Comparison of ENCODE assay signal across 8 cellular contexts in genomic region chr19:1875265-1875645, GRCh38. TPM values are rescaled to one million over a fixed set of nuclear protein-coding genes. Genes with fewer than 3 reads are reported as not detected.
DNase-seq lines count a peak whose midpoint lies in the region; ATAC-seq, FAIRE-seq and TF ChIP-seq lines count a peak whose summit lies in the region.
"Not testable (repeated sequence)": the region's sequence is repeated elsewhere in the genome, so short reads cannot be mapped to it uniquely, and the experiment has no call there.

No MANE protein-coding gene starts in this region.

- peak overlapping the region; percentile 94 for H3K4me3 ChIP-seq in SJCRH30
- peak overlapping the region; percentile 86 for H3K4me3 ChIP-seq in endocrine pancreas (ENCODE audit: control insufficient read depth, insufficient read depth, low read length)
- peak overlapping the region; percentile 60 to 94 (median 80) for H3K4me3 ChIP-seq in keratinocyte (ENCODE audit: control insufficient read depth in 2 of 3, extremely low read depth in 1 of 3, insufficient read depth in 2 of 3, low read depth in 1 of 3, low read length in 3 of 3)
- H3K4me3 ChIP-seq in neural progenitor cell, result peak overlapping the region; percentile 71
- H3K4me3 ChIP-seq in suprapubic skin, result peak overlapping the region; percentile 99

- not testable (repeated sequence) for TF ChIP-seq CTCF in C4-2B (conservative IDR thresholded peaks at IDR 0.05); keratinocyte (optimal IDR thresholded peaks at IDR 0.05 in 1 of 3, IDR thresholded peaks at IDR 0.05 in 1 of 3, conservative IDR thresholded peaks at IDR 0.05 in 1 of 3; ENCODE audit: extremely low read depth in 1 of 3, insufficient read depth in 2 of 3, low read length in 3 of 3); neural progenitor cell (IDR thresholded peaks at IDR 0.05); suprapubic skin (IDR thresholded peaks at IDR 0.05)

- WGBS in suprapubic skin, result 1% methylated on average over 11 of the region's 11 CpGs

- dilution Hi-C loops in keratinocyte (cut with MboI; ENCODE audit: extremely low pct_ligation_motif_present, low sequenced_read_pairs), result not testable (repeated sequence)

- H3K4me2 ChIP-seq in keratinocyte (ENCODE audit: control insufficient read depth, extremely low read depth, insufficient read depth, low read depth, low read length), result peak overlapping the region; percentile 99
- H3K4me2 ChIP-seq in neural progenitor cell, result peak overlapping the region; percentile 92

- peaks cover 18% of the 10 kb centered on the region for H3F3A ChIP-seq in neural progenitor cell (ENCODE audit: low read depth)

- H3K9me3 ChIP-seq in SJCRH30 (replicated peaks); endocrine pancreas (ENCODE audit: control insufficient read depth, low read length); keratinocyte (ENCODE audit: control insufficient read depth, low read depth, low read length); neural progenitor cell (ENCODE audit: low read depth); suprapubic skin: not testable (repeated sequence)

- peak overlapping the region; percentile 95 for H3K4me3 Mint-ChIP-seq in neural progenitor cell

- not testable (repeated sequence) for H3K27me3 Mint-ChIP-seq in neural progenitor cell (ENCODE audit: insufficient read depth, low read depth)

- not testable (repeated sequence) for H2AFZ ChIP-seq in keratinocyte (ENCODE audit: control insufficient read depth, low read length); neural progenitor cell (replicated peaks)

- not testable (repeated sequence) for TF ChIP-seq POLR2A in suprapubic skin (IDR thresholded peaks at IDR 0.05)

- H3K36me3 Mint-ChIP-seq in activated naive CD4-positive, alpha-beta T cell treated with anti-CD3 and anti-CD28 coated beads, Interleukin-2, amount 50 U/mL, for 72 hours, result peaks cover 19 to 20% of the 10 kb centered on the region in 2 donors
- H3K36me3 Mint-ChIP-seq in neural progenitor cell, result not testable (repeated sequence)

- not testable (repeated sequence) for H3K9me1 ChIP-seq in keratinocyte (ENCODE audit: control insufficient read depth, extremely low read depth, insufficient read depth, low read length)

- TF ChIP-seq EP300 in suprapubic skin (IDR thresholded peaks at IDR 0.05), result not testable (repeated sequence)

- peak overlapping the region; percentile 96 for H3K27ac ChIP-seq in C4-2B
- not testable (repeated sequence) for H3K27ac ChIP-seq in SJCRH30, neural progenitor cell
- peak overlapping the region; percentile 79 for H3K27ac ChIP-seq in keratinocyte (ENCODE audit: control insufficient read depth, insufficient read depth, low read length)
- H3K27ac ChIP-seq in suprapubic skin, result peak overlapping the region; percentile 98

- H3K4me1 Mint-ChIP-seq in neural progenitor cell, result peaks cover 20% of the 10 kb centered on the region

- ATAC-seq in HG03039 (IDR thresholded peaks at IDR 0.05; ENCODE audit: unreplicated experiment), result peak; percentile 13
- ATAC-seq in activated naive CD4-positive, alpha-beta T cell treated with anti-CD3 and anti-CD28 coated beads, Interleukin-2, amount 50 U/mL, for 72 hours, result peak in 1 of 2 donors; percentile 5

- FAIRE-seq in keratinocyte (lab: Jason Lieb, UNC), result not testable (repeated sequence)

- not testable (repeated sequence) for H4K20me1 ChIP-seq in keratinocyte (ENCODE audit: control insufficient read depth, extremely low read depth, insufficient read depth, low read length)
- H4K20me1 ChIP-seq in neural progenitor cell (ENCODE audit: low read depth), result peaks cover 30% of the 10 kb centered on the region

- not testable (repeated sequence) for H3K4me1 ChIP-seq in SJCRH30; endocrine pancreas (ENCODE audit: control insufficient read depth, insufficient read depth, low read length)
- H3K4me1 ChIP-seq in keratinocyte (ENCODE audit: control insufficient read depth, extremely low read depth, insufficient read depth, low read length), result peaks cover 27% of the 10 kb centered on the region
- H3K4me1 ChIP-seq in neural progenitor cell, result peaks cover 20% of the 10 kb centered on the region
- H3K4me1 ChIP-seq in suprapubic skin, result peaks cover 53% of the 10 kb centered on the region

- DNase-seq in SJCRH30; activated naive CD4-positive, alpha-beta T cell treated with anti-CD3 and anti-CD28 coated beads, Interleukin-2, amount 50 U/mL, for 72 hours (ENCODE audit: low spot score in 2 of 2); keratinocyte (ENCODE audit: low read depth, low spot score); neural progenitor cell (ENCODE audit: low spot score); suprapubic skin (ENCODE audit: low spot score in 2 of 2): not testable (repeated sequence)

- peaks cover 48% of the 10 kb centered on the region for H3K79me2 ChIP-seq in keratinocyte (ENCODE audit: control insufficient read depth, insufficient read depth, low read length)
- H3K79me2 ChIP-seq in neural progenitor cell (ENCODE audit: low read depth), result peaks cover 47% of the 10 kb centered on the region

- H3K36me3 ChIP-seq in SJCRH30; endocrine pancreas (ENCODE audit: control insufficient read depth, insufficient read depth, low read length); keratinocyte (ENCODE audit: control insufficient read depth in 2 of 2, extremely low read depth in 1 of 2, insufficient read depth in 2 of 2, low read length in 2 of 2); neural progenitor cell: not testable (repeated sequence)
- peaks cover 14% of the 10 kb centered on the region for H3K36me3 ChIP-seq in suprapubic skin

- not testable (repeated sequence) for H3K27me3 ChIP-seq in SJCRH30; endocrine pancreas (ENCODE audit: control insufficient read depth, insufficient read depth, low read length); keratinocyte (ENCODE audit: control insufficient read depth, extremely low read depth, insufficient read depth, low read length); neural progenitor cell; suprapubic skin

- H3K27ac Mint-ChIP-seq in activated naive CD4-positive, alpha-beta T cell treated with anti-CD3 and anti-CD28 coated beads, Interleukin-2, amount 50 U/mL, for 72 hours, result peak overlapping the region; percentile 95 to 97
- H3K27ac Mint-ChIP-seq in neural progenitor cell, result peak overlapping the region; percentile 74

- H3K9ac ChIP-seq in endocrine pancreas (ENCODE audit: control insufficient read depth, insufficient read depth, low read length), result peak overlapping the region; percentile 82
- peak overlapping the region; percentile 90 for H3K9ac ChIP-seq in keratinocyte (ENCODE audit: control insufficient read depth, extremely low read depth, insufficient read depth, low read length)
- H3K9ac ChIP-seq in neural progenitor cell, result peak overlapping the region; percentile 70

- not testable (repeated sequence) for H3K9me3 Mint-ChIP-seq in activated naive CD4-positive, alpha-beta T cell treated with anti-CD3 and anti-CD28 coated beads, Interleukin-2, amount 50 U/mL, for 72 hours; neural progenitor cell

RNA-seq across cellular contexts. Expression of gene ABHD17A, which starts 10.0 kb away (rescaled TPM):
- 39.2 and 41.6 TPM in 2 replicates for total RNA-seq in SJCRH30 (2014; rRNA removed; shearing (Covaris generic))
- total RNA-seq in activated naive CD4-positive, alpha-beta T cell treated with anti-CD3 and anti-CD28 coated beads, Interleukin-2, amount 50 U/mL, for 72 hours, result 100 to 1,000 TPM; 109 to 110 TPM
- 27.2 to 67.3 TPM (median 31.0 TPM) in 3 replicates for polyA plus RNA-seq in keratinocyte
- 9.2 TPM for polyA plus RNA-seq in keratinocyte (2011; ENCODE audit: low read depth)
- polyA plus RNA-seq in keratinocyte (2011; cell fraction: cytosol; rRNA removed), result 20.8 and 62.5 TPM in 2 replicates
- polyA plus RNA-seq in keratinocyte (2011; cell fraction: nucleus; rRNA removed), result 29.9 and 47.5 TPM in 2 replicates
- polyA plus RNA-seq in keratinocyte (2012; ENCODE audit: low replicate concordance), result 20.6 and 43.3 TPM in 2 replicates
- polyA minus RNA-seq in keratinocyte, result 13.2 to 23.4 TPM (median 20.6 TPM) in 3 replicates
- 122 TPM for polyA minus RNA-seq in keratinocyte (2011; cell fraction: cytosol; rRNA and poly(A)+ RNA removed)
- polyA minus RNA-seq in keratinocyte (2011; cell fraction: nucleus; rRNA and poly(A)+ RNA removed), result 13.3 and 22.2 TPM in 2 replicates
- total RNA-seq in neural progenitor cell (ENCODE audit: low replicate concordance), result 20.2 and 87.0 TPM in 2 replicates
- 100 to 1,000 TPM in 3 of 4 donors, 10 to 100 TPM in 1; 82.3 to 120 (median 110) TPM for total RNA-seq in suprapubic skin

RNA-seq across cellular contexts. Expression of gene KLF16, which starts 11.9 kb away (rescaled TPM):
- 5.1 and 5.8 TPM in 2 replicates for total RNA-seq in SJCRH30 (2014; rRNA removed; shearing (Covaris generic))
- 10 to 100 TPM; 20.5 to 22.6 TPM for total RNA-seq in activated naive CD4-positive, alpha-beta T cell treated with anti-CD3 and anti-CD28 coated beads, Interleukin-2, amount 50 U/mL, for 72 hours
- 4.9 to 14.7 TPM (median 6.0 TPM) in 3 replicates for polyA plus RNA-seq in keratinocyte
- 2.6 TPM for polyA plus RNA-seq in keratinocyte (2011; ENCODE audit: low read depth)
- polyA plus RNA-seq in keratinocyte (2011; cell fraction: cytosol; rRNA removed), result 4.7 and 19.3 TPM in 2 replicates
- 7.7 and 17.7 TPM in 2 replicates for polyA plus RNA-seq in keratinocyte (2011; cell fraction: nucleus; rRNA removed)
- polyA plus RNA-seq in keratinocyte (2012; ENCODE audit: low replicate concordance), result 13.9 and 30.6 TPM in 2 replicates
- polyA minus RNA-seq in keratinocyte, result 1.9 to 11.4 TPM (median 2.2 TPM) in 3 replicates
- polyA minus RNA-seq in keratinocyte (2011; cell fraction: cytosol; rRNA and poly(A)+ RNA removed), result 48.5 TPM
- 8.2 and 11.3 TPM in 2 replicates for polyA minus RNA-seq in keratinocyte (2011; cell fraction: nucleus; rRNA and poly(A)+ RNA removed)
- total RNA-seq in neural progenitor cell (ENCODE audit: low replicate concordance) (1.0 and 4.8 TPM in 2 replicates), suprapubic skin (10 to 100 TPM; 12.1 to 30.8 (median 20.9) TPM)

RNA-seq across cellular contexts. Expression of gene REXO1, which starts 27.0 kb away (rescaled TPM):
- 17.7 and 19.1 TPM in 2 replicates for total RNA-seq in SJCRH30 (2014; rRNA removed; shearing (Covaris generic))
- total RNA-seq in activated naive CD4-positive, alpha-beta T cell treated with anti-CD3 and anti-CD28 coated beads, Interleukin-2, amount 50 U/mL, for 72 hours, result 10 to 100 TPM; 35.5 to 44.5 TPM
- polyA plus RNA-seq in keratinocyte, result 6.1 to 18.6 TPM (median 9.1 TPM) in 3 replicates
- polyA plus RNA-seq in keratinocyte (2011; ENCODE audit: low read depth), result 15.3 TPM
- polyA plus RNA-seq in keratinocyte (2011; cell fraction: cytosol; rRNA removed), result 8.0 and 14.2 TPM in 2 replicates
- polyA plus RNA-seq in keratinocyte (2011; cell fraction: nucleus; rRNA removed), result 41.7 and 47.8 TPM in 2 replicates
- polyA plus RNA-seq in keratinocyte (2012; ENCODE audit: low replicate concordance), result 19.8 and 25.0 TPM in 2 replicates
- 16.5 to 40.9 TPM (median 17.7 TPM) in 3 replicates for polyA minus RNA-seq in keratinocyte
- polyA minus RNA-seq in keratinocyte (2011; cell fraction: cytosol; rRNA and poly(A)+ RNA removed), result 27.4 TPM
- polyA minus RNA-seq in keratinocyte (2011; cell fraction: nucleus; rRNA and poly(A)+ RNA removed), result 12.9 and 19.1 TPM in 2 replicates
- total RNA-seq in neural progenitor cell (ENCODE audit: low replicate concordance) (12.8 and 38.7 TPM in 2 replicates), suprapubic skin (10 to 100 TPM; 31.8 to 63.1 (median 38.3) TPM)

RNA-seq across cellular contexts. Expression of gene ADAT3, which starts 29.9 kb away (rescaled TPM):
- 4.7 and 4.8 TPM in 2 replicates for total RNA-seq in SJCRH30 (2014; rRNA removed; shearing (Covaris generic))
- total RNA-seq in activated naive CD4-positive, alpha-beta T cell treated with anti-CD3 and anti-CD28 coated beads, Interleukin-2, amount 50 U/mL, for 72 hours, result 1 to 10 TPM; 8.5 to 10.0 TPM
- 0.55 to 0.93 TPM (median 0.85 TPM) in 3 replicates for polyA plus RNA-seq in keratinocyte
- 0.69 TPM for polyA plus RNA-seq in keratinocyte (2011; ENCODE audit: low read depth)
- polyA plus RNA-seq in keratinocyte (2011; cell fraction: cytosol; rRNA removed), result 0.15 and 1.7 TPM in 2 replicates
- 1.2 and 2.4 TPM in 2 replicates for polyA plus RNA-seq in keratinocyte (2011; cell fraction: nucleus; rRNA removed)
- polyA plus RNA-seq in keratinocyte (2012; ENCODE audit: low replicate concordance), result 1.9 and 3.4 TPM in 2 replicates
- polyA minus RNA-seq in keratinocyte, result 0.20 to 0.36 TPM in 2 of 3 replicates, not detected in the other
- polyA minus RNA-seq in keratinocyte (2011; cell fraction: cytosol; rRNA and poly(A)+ RNA removed), result 2.1 TPM
- 2.1 and 2.6 TPM in 2 replicates for polyA minus RNA-seq in keratinocyte (2011; cell fraction: nucleus; rRNA and poly(A)+ RNA removed)
- total RNA-seq in neural progenitor cell (ENCODE audit: low replicate concordance) (2.4 and 6.5 TPM in 2 replicates), suprapubic skin (10 to 100 TPM; 13.4 to 26.7 (median 22.3) TPM)

RNA-seq across cellular contexts. Expression of gene SCAMP4, which starts 29.9 kb away (rescaled TPM):
- 29.1 and 29.2 TPM in 2 replicates for total RNA-seq in SJCRH30 (2014; rRNA removed; shearing (Covaris generic))
- 10 to 100 TPM; 22.4 to 28.2 TPM for total RNA-seq in activated naive CD4-positive, alpha-beta T cell treated with anti-CD3 and anti-CD28 coated beads, Interleukin-2, amount 50 U/mL, for 72 hours
- 4.8 to 30.3 TPM (median 7.0 TPM) in 3 replicates for polyA plus RNA-seq in keratinocyte
- polyA plus RNA-seq in keratinocyte (2011; ENCODE audit: low read depth), result 10.6 TPM
- polyA plus RNA-seq in keratinocyte (2011; cell fraction: cytosol; rRNA removed), result 7.3 and 17.8 TPM in 2 replicates
- polyA plus RNA-seq in keratinocyte (2011; cell fraction: nucleus; rRNA removed), result 33.4 and 43.4 TPM in 2 replicates
- 27.2 and 45.1 TPM in 2 replicates for polyA plus RNA-seq in keratinocyte (2012; ENCODE audit: low replicate concordance)
- polyA minus RNA-seq in keratinocyte, result 8.2 to 40.3 TPM (median 10.1 TPM) in 3 replicates
- 62.7 TPM for polyA minus RNA-seq in keratinocyte (2011; cell fraction: cytosol; rRNA and poly(A)+ RNA removed)
- 38.2 and 42.0 TPM in 2 replicates for polyA minus RNA-seq in keratinocyte (2011; cell fraction: nucleus; rRNA and poly(A)+ RNA removed)
- total RNA-seq in neural progenitor cell (ENCODE audit: low replicate concordance), result 11.5 and 67.6 TPM in 2 replicates
- 100 to 1,000 TPM in 2 of 4 donors, 10 to 100 TPM in 2; 68.1 to 119 (median 103) TPM for total RNA-seq in suprapubic skin
